1 cellular context compared by ENCODE assay signal in the genomic region with DNA sequence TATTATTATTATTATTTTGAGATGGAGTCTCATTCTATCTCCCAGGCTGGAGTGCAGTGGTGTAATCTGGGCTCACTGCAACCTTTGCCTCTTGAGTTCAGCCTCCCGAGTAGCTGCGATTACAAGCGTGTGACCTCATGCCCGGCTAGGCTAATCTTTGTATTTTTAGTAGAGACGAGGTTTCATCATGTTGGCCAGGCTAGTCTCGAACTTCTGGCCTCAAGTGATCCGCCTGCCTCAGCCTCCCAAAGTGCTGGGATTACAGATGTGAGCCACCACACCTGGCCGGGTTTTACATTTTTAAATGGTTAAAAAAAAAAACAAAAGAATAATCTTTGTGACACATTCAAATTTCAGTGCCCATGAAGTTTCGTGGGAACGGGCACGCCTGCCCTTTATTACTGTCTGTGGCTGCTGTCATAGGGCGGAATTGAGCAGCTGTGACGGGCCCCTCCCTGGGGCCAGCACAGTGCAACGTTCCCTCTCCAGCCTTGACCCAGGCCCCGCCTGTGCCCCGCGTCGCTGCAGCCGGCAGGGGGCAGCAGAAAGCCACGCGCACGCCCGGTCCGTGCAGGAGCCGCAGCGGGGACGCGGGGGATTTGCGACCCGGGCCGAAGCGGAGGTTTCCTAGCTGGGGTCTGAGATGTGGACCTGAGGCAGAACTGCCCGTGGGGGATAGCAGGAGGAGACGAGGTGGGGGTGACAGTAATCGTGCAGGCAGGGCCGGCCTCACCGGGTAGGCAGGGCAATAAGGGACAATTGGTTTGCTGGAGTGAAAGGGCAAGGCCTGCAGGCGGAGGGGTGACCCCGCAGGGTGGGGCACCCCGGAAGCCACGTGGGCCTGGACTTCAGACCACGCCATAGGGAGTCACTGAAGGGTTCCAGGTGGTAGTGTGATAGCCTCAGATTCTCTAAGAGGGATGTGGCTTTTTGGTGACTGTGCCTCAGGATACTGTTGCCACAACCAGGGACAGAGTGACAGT.
TF ChIP-seq lines count a peak whose summit lies in the region.

No MANE protein-coding gene starts in this region.

TF ChIP-seq in K562, 482 proteins besides CTCF, POLR2A, EP300 and RAD21 (continued from another document and continues in another):
- TF ChIP-seq, protein P1, sequence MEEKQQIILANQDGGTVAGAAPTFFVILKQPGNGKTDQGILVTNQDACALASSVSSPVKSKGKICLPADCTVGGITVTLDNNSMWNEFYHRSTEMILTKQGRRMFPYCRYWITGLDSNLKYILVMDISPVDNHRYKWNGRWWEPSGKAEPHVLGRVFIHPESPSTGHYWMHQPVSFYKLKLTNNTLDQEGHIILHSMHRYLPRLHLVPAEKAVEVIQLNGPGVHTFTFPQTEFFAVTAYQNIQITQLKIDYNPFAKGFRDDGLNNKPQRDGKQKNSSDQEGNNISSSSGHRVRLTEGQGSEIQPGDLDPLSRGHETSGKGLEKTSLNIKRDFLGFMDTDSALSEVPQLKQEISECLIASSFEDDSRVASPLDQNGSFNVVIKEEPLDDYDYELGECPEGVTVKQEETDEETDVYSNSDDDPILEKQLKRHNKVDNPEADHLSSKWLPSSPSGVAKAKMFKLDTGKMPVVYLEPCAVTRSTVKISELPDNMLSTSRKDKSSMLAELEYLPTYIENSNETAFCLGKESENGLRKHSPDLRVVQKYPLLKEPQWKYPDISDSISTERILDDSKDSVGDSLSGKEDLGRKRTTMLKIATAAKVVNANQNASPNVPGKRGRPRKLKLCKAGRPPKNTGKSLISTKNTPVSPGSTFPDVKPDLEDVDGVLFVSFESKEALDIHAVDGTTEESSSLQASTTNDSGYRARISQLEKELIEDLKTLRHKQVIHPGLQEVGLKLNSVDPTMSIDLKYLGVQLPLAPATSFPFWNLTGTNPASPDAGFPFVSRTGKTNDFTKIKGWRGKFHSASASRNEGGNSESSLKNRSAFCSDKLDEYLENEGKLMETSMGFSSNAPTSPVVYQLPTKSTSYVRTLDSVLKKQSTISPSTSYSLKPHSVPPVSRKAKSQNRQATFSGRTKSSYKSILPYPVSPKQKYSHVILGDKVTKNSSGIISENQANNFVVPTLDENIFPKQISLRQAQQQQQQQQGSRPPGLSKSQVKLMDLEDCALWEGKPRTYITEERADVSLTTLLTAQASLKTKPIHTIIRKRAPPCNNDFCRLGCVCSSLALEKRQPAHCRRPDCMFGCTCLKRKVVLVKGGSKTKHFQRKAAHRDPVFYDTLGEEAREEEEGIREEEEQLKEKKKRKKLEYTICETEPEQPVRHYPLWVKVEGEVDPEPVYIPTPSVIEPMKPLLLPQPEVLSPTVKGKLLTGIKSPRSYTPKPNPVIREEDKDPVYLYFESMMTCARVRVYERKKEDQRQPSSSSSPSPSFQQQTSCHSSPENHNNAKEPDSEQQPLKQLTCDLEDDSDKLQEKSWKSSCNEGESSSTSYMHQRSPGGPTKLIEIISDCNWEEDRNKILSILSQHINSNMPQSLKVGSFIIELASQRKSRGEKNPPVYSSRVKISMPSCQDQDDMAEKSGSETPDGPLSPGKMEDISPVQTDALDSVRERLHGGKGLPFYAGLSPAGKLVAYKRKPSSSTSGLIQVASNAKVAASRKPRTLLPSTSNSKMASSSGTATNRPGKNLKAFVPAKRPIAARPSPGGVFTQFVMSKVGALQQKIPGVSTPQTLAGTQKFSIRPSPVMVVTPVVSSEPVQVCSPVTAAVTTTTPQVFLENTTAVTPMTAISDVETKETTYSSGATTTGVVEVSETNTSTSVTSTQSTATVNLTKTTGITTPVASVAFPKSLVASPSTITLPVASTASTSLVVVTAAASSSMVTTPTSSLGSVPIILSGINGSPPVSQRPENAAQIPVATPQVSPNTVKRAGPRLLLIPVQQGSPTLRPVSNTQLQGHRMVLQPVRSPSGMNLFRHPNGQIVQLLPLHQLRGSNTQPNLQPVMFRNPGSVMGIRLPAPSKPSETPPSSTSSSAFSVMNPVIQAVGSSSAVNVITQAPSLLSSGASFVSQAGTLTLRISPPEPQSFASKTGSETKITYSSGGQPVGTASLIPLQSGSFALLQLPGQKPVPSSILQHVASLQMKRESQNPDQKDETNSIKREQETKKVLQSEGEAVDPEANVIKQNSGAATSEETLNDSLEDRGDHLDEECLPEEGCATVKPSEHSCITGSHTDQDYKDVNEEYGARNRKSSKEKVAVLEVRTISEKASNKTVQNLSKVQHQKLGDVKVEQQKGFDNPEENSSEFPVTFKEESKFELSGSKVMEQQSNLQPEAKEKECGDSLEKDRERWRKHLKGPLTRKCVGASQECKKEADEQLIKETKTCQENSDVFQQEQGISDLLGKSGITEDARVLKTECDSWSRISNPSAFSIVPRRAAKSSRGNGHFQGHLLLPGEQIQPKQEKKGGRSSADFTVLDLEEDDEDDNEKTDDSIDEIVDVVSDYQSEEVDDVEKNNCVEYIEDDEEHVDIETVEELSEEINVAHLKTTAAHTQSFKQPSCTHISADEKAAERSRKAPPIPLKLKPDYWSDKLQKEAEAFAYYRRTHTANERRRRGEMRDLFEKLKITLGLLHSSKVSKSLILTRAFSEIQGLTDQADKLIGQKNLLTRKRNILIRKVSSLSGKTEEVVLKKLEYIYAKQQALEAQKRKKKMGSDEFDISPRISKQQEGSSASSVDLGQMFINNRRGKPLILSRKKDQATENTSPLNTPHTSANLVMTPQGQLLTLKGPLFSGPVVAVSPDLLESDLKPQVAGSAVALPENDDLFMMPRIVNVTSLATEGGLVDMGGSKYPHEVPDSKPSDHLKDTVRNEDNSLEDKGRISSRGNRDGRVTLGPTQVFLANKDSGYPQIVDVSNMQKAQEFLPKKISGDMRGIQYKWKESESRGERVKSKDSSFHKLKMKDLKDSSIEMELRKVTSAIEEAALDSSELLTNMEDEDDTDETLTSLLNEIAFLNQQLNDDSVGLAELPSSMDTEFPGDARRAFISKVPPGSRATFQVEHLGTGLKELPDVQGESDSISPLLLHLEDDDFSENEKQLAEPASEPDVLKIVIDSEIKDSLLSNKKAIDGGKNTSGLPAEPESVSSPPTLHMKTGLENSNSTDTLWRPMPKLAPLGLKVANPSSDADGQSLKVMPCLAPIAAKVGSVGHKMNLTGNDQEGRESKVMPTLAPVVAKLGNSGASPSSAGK (IDR thresholded peaks at IDR 0.05), result peak; percentile 96
- TF ChIP-seq XRCC5 (IDR thresholded peaks at IDR 0.05; ENCODE audit: low read depth, low read length), result peak; percentile 97
- TF ChIP-seq MAFK (IDR thresholded peaks at IDR 0.05; ENCODE audit: low read length), result no peak
- TF ChIP-seq, protein P2, sequence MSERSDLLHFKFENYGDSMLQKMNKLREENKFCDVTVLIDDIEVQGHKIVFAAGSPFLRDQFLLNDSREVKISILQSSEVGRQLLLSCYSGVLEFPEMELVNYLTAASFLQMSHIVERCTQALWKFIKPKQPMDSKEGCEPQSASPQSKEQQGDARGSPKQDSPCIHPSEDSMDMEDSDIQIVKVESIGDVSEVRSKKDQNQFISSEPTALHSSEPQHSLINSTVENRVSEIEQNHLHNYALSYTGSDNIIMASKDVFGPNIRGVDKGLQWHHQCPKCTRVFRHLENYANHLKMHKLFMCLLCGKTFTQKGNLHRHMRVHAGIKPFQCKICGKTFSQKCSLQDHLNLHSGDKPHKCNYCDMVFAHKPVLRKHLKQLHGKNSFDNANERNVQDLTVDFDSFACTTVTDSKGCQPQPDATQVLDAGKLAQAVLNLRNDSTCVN (CRISPR knock-in tag; IDR thresholded peaks at IDR 0.05), result 0 out of 2 replicates have a peak, but pooled peaks have one; percentile 46
- peak; percentile 30 for TF ChIP-seq NEUROD1 (IDR thresholded peaks at IDR 0.05; ENCODE audit: borderline replicate concordance, low read depth, low read length, partially characterized antibody)
- peak; percentile 24; the same call in 1 of the 2 replicates for TF ChIP-seq KLF16 (IDR thresholded peaks at IDR 0.05)
- TF ChIP-seq, protein P3, sequence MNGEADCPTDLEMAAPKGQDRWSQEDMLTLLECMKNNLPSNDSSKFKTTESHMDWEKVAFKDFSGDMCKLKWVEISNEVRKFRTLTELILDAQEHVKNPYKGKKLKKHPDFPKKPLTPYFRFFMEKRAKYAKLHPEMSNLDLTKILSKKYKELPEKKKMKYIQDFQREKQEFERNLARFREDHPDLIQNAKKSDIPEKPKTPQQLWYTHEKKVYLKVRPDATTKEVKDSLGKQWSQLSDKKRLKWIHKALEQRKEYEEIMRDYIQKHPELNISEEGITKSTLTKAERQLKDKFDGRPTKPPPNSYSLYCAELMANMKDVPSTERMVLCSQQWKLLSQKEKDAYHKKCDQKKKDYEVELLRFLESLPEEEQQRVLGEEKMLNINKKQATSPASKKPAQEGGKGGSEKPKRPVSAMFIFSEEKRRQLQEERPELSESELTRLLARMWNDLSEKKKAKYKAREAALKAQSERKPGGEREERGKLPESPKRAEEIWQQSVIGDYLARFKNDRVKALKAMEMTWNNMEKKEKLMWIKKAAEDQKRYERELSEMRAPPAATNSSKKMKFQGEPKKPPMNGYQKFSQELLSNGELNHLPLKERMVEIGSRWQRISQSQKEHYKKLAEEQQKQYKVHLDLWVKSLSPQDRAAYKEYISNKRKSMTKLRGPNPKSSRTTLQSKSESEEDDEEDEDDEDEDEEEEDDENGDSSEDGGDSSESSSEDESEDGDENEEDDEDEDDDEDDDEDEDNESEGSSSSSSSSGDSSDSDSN (IDR thresholded peaks at IDR 0.05; ENCODE audit: borderline replicate concordance in 1 of 2, low read depth in 2 of 2, low read length in 2 of 2), result peak; percentile 34 to 88; a peak in 1 of 4 replicates
- no peak for TF ChIP-seq ZNF586 (CRISPR knock-in tag; conservative IDR thresholded peaks at IDR 0.05)
- TF ChIP-seq, protein P4, sequence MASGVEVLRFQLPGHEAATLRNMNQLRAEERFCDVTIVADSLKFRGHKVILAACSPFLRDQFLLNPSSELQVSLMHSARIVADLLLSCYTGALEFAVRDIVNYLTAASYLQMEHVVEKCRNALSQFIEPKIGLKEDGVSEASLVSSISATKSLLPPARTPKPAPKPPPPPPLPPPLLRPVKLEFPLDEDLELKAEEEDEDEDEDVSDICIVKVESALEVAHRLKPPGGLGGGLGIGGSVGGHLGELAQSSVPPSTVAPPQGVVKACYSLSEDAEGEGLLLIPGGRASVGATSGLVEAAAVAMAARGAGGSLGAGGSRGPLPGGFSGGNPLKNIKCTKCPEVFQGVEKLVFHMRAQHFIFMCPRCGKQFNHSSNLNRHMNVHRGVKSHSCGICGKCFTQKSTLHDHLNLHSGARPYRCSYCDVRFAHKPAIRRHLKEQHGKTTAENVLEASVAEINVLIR (CRISPR knock-in tag; IDR thresholded peaks at IDR 0.05), result no peak
- TF ChIP-seq, protein P5, sequence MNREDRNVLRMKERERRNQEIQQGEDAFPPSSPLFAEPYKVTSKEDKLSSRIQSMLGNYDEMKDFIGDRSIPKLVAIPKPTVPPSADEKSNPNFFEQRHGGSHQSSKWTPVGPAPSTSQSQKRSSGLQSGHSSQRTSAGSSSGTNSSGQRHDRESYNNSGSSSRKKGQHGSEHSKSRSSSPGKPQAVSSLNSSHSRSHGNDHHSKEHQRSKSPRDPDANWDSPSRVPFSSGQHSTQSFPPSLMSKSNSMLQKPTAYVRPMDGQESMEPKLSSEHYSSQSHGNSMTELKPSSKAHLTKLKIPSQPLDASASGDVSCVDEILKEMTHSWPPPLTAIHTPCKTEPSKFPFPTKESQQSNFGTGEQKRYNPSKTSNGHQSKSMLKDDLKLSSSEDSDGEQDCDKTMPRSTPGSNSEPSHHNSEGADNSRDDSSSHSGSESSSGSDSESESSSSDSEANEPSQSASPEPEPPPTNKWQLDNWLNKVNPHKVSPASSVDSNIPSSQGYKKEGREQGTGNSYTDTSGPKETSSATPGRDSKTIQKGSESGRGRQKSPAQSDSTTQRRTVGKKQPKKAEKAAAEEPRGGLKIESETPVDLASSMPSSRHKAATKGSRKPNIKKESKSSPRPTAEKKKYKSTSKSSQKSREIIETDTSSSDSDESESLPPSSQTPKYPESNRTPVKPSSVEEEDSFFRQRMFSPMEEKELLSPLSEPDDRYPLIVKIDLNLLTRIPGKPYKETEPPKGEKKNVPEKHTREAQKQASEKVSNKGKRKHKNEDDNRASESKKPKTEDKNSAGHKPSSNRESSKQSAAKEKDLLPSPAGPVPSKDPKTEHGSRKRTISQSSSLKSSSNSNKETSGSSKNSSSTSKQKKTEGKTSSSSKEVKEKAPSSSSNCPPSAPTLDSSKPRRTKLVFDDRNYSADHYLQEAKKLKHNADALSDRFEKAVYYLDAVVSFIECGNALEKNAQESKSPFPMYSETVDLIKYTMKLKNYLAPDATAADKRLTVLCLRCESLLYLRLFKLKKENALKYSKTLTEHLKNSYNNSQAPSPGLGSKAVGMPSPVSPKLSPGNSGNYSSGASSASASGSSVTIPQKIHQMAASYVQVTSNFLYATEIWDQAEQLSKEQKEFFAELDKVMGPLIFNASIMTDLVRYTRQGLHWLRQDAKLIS (CRISPR knock-in tag; IDR thresholded peaks at IDR 0.05), result peak; percentile 78; the same call in 1 of the 2 replicates
- TF ChIP-seq CBX8 (IDR thresholded peaks at IDR 0.05; ENCODE audit: borderline replicate concordance, extremely low read depth, low read depth, low read length, poor library complexity, severe bottlenecking), result no peak
- TF ChIP-seq HDAC2 (IDR thresholded peaks at IDR 0.05), result peak; percentile 90
- no peak for TF ChIP-seq PHB (CRISPR knock-in tag; IDR thresholded peaks at IDR 0.05)
- TF ChIP-seq NELFE (IDR thresholded peaks at IDR 0.05; ENCODE audit: insufficient read depth, insufficient read length), result no peak
- TF ChIP-seq DIDO1 (tag; IDR thresholded peaks at IDR 0.05; ENCODE audit: low read depth), result peak; percentile 58; the same call in 1 of the 2 replicates
- TF ChIP-seq KLF10 (CRISPR knock-in tag; IDR thresholded peaks at IDR 0.05), result no peak
- TF ChIP-seq BRF1 (IDR thresholded peaks at IDR 0.05; ENCODE audit: borderline replicate concordance, extremely low read depth, insufficient read length), result no peak
- peak in 1 of 2 experiments; percentile 40; a peak in 1 of 4 replicates for TF ChIP-seq FOXA3 (CRISPR knock-in tag; conservative IDR thresholded peaks at IDR 0.05 in 1 of 2, IDR thresholded peaks at IDR 0.05 in 1 of 2)
- TF ChIP-seq, protein P6, sequence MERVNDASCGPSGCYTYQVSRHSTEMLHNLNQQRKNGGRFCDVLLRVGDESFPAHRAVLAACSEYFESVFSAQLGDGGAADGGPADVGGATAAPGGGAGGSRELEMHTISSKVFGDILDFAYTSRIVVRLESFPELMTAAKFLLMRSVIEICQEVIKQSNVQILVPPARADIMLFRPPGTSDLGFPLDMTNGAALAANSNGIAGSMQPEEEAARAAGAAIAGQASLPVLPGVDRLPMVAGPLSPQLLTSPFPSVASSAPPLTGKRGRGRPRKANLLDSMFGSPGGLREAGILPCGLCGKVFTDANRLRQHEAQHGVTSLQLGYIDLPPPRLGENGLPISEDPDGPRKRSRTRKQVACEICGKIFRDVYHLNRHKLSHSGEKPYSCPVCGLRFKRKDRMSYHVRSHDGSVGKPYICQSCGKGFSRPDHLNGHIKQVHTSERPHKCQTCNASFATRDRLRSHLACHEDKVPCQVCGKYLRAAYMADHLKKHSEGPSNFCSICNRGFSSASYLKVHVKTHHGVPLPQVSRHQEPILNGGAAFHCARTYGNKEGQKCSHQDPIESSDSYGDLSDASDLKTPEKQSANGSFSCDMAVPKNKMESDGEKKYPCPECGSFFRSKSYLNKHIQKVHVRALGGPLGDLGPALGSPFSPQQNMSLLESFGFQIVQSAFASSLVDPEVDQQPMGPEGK (CRISPR knock-in tag; IDR thresholded peaks at IDR 0.05; ENCODE audit: borderline replicate concordance), result no peak
- TF ChIP-seq, protein P7, sequence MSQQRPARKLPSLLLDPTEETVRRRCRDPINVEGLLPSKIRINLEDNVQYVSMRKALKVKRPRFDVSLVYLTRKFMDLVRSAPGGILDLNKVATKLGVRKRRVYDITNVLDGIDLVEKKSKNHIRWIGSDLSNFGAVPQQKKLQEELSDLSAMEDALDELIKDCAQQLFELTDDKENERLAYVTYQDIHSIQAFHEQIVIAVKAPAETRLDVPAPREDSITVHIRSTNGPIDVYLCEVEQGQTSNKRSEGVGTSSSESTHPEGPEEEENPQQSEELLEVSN (IDR thresholded peaks at IDR 0.05; ENCODE audit: borderline replicate concordance in 1 of 2, extremely low read depth in 1 of 2, insufficient read depth in 1 of 2, insufficient read length in 1 of 2, low read depth in 1 of 2, low read length in 1 of 2, poor library complexity in 1 of 2, severe bottlenecking in 1 of 2), result peak; percentile 75 to 79
- TF ChIP-seq TCFL5 (CRISPR knock-in tag; conservative IDR thresholded peaks at IDR 0.05), result no peak
- TF ChIP-seq ZC3H11A (IDR thresholded peaks at IDR 0.05; ENCODE audit: low read depth, low read length), result no peak
- peak; percentile 18 to 53; a peak in 2 of 4 replicates for TF ChIP-seq TRIM24 (IDR thresholded peaks at IDR 0.05)
